In the genomic region with DNA sequence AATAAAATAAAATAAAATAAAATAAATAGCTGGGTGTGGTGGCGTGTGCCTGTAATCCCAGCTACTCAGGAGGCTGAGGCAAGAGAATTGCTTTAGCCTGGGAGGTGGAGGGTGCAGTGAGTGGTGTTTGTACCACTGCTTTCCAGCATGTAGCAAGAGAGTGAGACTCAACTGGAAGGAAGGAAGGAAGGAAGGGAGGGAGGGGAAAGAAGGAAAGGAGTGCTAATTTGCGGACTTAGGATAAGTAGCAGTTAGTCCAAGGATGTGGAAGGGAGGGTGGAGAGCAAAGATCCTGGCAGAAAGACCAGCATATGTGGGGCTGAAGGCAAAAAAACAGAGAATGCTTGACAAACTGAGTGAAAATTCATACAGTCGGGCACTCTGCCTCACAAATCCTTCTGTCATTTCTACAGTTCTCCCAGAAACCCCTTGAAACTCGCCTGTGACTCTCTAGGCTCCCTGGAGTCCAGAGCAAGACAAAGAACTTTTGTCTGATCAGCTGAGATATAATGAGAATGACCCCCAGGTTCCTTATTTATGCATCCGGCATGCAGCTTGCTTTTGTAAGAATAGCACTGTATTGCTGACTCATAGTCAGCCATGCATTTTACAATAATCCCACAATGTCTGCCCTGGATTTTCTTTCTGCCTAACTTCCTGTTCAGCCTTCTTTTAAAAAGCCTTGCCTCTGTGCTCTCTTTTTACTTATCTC, we compare ENCODE assay signal across 8 cellular contexts. TPM values are rescaled to one million over a fixed set of nuclear protein-coding genes. Genes with fewer than 3 reads are reported as not detected.
DNase-seq lines count a peak whose midpoint lies in the region; ATAC-seq and TF ChIP-seq lines count a peak whose summit lies in the region.

No MANE protein-coding gene starts in this region.

- no peaks in the 10 kb centered on the region for H3K27me3 ChIP-seq in H9 (ENCODE audit: insufficient read depth, low read length)
- no peaks in the 10 kb centered on the region for H3K27me3 ChIP-seq in NT2/D1 (ENCODE audit: insufficient read depth, insufficient read length)
- H3K27me3 ChIP-seq in dorsolateral prefrontal cortex, result no peaks in the 10 kb centered on the region
- H3K27me3 ChIP-seq in uterus, result no peaks in the 10 kb centered on the region

- H3K9ac ChIP-seq in H9 (ENCODE audit: extremely low read depth, insufficient read length, low read length), result no peak overlapping the region
- H3K9ac ChIP-seq in NT2/D1 (ENCODE audit: insufficient read length, low read depth), result peak overlapping the region; percentile 65

- H3K9me3 Mint-ChIP-seq in H9, result no peaks in the 10 kb centered on the region; a peak in 1 of 5 replicates

- H2BK12ac ChIP-seq in H9 (ENCODE audit: insufficient read length, low read depth, low read length), result no peak overlapping the region

- intact Hi-C loops in dorsolateral prefrontal cortex (cut with DNase I) (no loop called here), uterus (cut with DNase I; ENCODE audit: low total_unique reads) (no loop called here)

- H3K9me3 ChIP-seq in H9 (ENCODE audit: control insufficient read depth, low read depth, low read length) (no peaks in the 10 kb centered on the region), NT2/D1 (ENCODE audit: insufficient read depth, low read length) (no peaks in the 10 kb centered on the region), uterus (no peaks in the 10 kb centered on the region)

- H3K27ac Mint-ChIP-seq in H9, result peak overlapping the region; percentile 88 to 99 (median 97)

- H3K79me2 ChIP-seq in H9 (ENCODE audit: insufficient read depth, low read length), result no peaks in the 10 kb centered on the region

- no peak overlapping the region for H4K8ac ChIP-seq in H9 (replicated peaks; ENCODE audit: insufficient read length, low read depth, low read length)

- H3K4me1 ChIP-seq in H9 (ENCODE audit: insufficient read depth, low read length), result peaks cover 20% of the 10 kb centered on the region; the same call in 1 of the 2 replicates
- H3K4me1 ChIP-seq in NT2/D1 (ENCODE audit: insufficient read depth, insufficient read length), result peaks cover 29% of the 10 kb centered on the region
- no peaks in the 10 kb centered on the region for H3K4me1 ChIP-seq in uterus

- H2BK20ac ChIP-seq in H9 (ENCODE audit: low read depth, low read length, poor library complexity, severe bottlenecking), result no peak overlapping the region

- H3K36me3 ChIP-seq in NT2/D1 (ENCODE audit: insufficient read depth, insufficient read length, low read length) (no peaks in the 10 kb centered on the region), uterus (no peaks in the 10 kb centered on the region)

- H2AK5ac ChIP-seq in H9 (ENCODE audit: insufficient read length, low read length), result no peak overlapping the region

- no peak overlapping the region for H2BK120ac ChIP-seq in H9 (ENCODE audit: low read depth, low read length, poor library complexity, severe bottlenecking)

- no peak overlapping the region for H3K4me3 ChIP-seq in AG10803 (ENCODE audit: low read length)
- H3K4me3 ChIP-seq in NT2/D1 (ENCODE audit: insufficient read length, low read depth), result no peak overlapping the region
- H3K4me3 ChIP-seq in dorsolateral prefrontal cortex, result peak overlapping the region in 1 of 59 donors; percentile 10
- no peak overlapping the region for H3K4me3 ChIP-seq in uterus

- H3K4me3 Mint-ChIP-seq in H9, result peak overlapping the region; percentile 41 to 60

- TF ChIP-seq POLR2A in uterus (IDR thresholded peaks at IDR 0.05), result no peak

- H3K4me1 Mint-ChIP-seq in H9, result peaks cover 56 to 60% of the 10 kb centered on the region in 2 experiments

- no peak overlapping the region for H3K27ac ChIP-seq in H9 (ENCODE audit: insufficient read length, low read depth, low read length)
- peak overlapping the region in 56 of 59 donors; percentile 14 to 90 (median 72) for H3K27ac ChIP-seq in dorsolateral prefrontal cortex
- peak overlapping the region in 1 of 2 donors; percentile 24 for H3K27ac ChIP-seq in uterus

- WGBS in H9 (ENCODE audit: extremely low coverage, insufficient read length, low lambda C conversion rate), result no CpG with 5 or more reads among the region's 5 CpGs

- H3K4me2 ChIP-seq in H9 (ENCODE audit: insufficient read depth, insufficient read length, low read length), result peak overlapping the region; percentile 35

- no peak overlapping the region for H3K56ac ChIP-seq in H9 (ENCODE audit: insufficient read length, low read depth, low read length)

- TF ChIP-seq CTCF in AG10803 (conservative IDR thresholded peaks at IDR 0.05; ENCODE audit: low read length) (no peak), H9 (conservative IDR thresholded peaks at IDR 0.05) (no peak), dorsolateral prefrontal cortex (IDR thresholded peaks at IDR 0.05 in 54 of 56, conservative IDR thresholded peaks at IDR 0.05 in 2 of 56; ENCODE audit: low read depth in 1 of 56, partially characterized antibody in 56 of 56) (no peak), uterus (IDR thresholded peaks at IDR 0.05) (no peak)

- H4K5ac ChIP-seq in H9 (ENCODE audit: insufficient read length, low read depth, low read length), result no peak overlapping the region

- H2AFZ ChIP-seq in H9 (ENCODE audit: low read length), result no peak overlapping the region

- no peak overlapping the region for H3T11ph ChIP-seq in H9 (ENCODE audit: low read length)

- H3K27me3 Mint-ChIP-seq in H9 (ENCODE audit: low read depth), result no peaks in the 10 kb centered on the region

- H3K4ac ChIP-seq in H9 (ENCODE audit: low read depth, low read length), result no peak overlapping the region

- no peak overlapping the region for H2BK15ac ChIP-seq in H9 (ENCODE audit: low read depth, low read length)

- H3K18ac ChIP-seq in H9 (ENCODE audit: insufficient read length, low read depth, low read length), result no peak overlapping the region

- H3K79me1 ChIP-seq in H9 (ENCODE audit: insufficient read depth, low read depth, low read length, poor library complexity, severe bottlenecking), result no peaks in the 10 kb centered on the region

- peak; percentile 77 for DNase-seq in AG10803 (ENCODE audit: low read depth)
- DNase-seq in H9, result no peak
- no peak for DNase-seq in NT2/D1 (ENCODE audit: low read depth, low spot score)
- DNase-seq in dorsolateral prefrontal cortex, result no peak
- peak; percentile 16 for DNase-seq in midbrain (lab: John Stamatoyannopoulos, UW)
- DNase-seq in GOT3 (lab: John Stamatoyannopoulos, UW), result no peak
- no peak for DNase-seq in uterus

- H3K23me2 ChIP-seq in H9 (ENCODE audit: insufficient read length, low read depth, low read length, poor library complexity, severe bottlenecking), result no peaks in the 10 kb centered on the region

- H3K36me3 Mint-ChIP-seq in H9 (ENCODE audit: insufficient read depth in 1 of 3, low read depth in 3 of 3), result no peaks in the 10 kb centered on the region

- H4K91ac ChIP-seq in H9 (ENCODE audit: insufficient read length, low read depth, low read length), result no peak overlapping the region

- H3K23ac ChIP-seq in H9 (ENCODE audit: insufficient read length, low read depth, low read length), result no peak overlapping the region

- no peak overlapping the region for H3K14ac ChIP-seq in H9 (ENCODE audit: insufficient read depth, low read length)

- no peaks in the 10 kb centered on the region for H4K20me1 ChIP-seq in H9 (ENCODE audit: control insufficient read depth, insufficient read depth, insufficient read length)

- no peak for ATAC-seq in GM19324 (IDR thresholded peaks at IDR 0.05; ENCODE audit: low FRiP score, unreplicated experiment)

- no peak overlapping the region for H2BK5ac ChIP-seq in H9 (ENCODE audit: insufficient read length, low read length)

RNA-seq across cellular contexts. Expression of a gene that starts 31.5 kb away (rescaled TPM):
- total RNA-seq in H9 (2021), result 144 and 149 TPM in 2 replicates
- total RNA-seq in dorsolateral prefrontal cortex, result 100 to 1,000 TPM in 119 of 120 experiments, 10 to 100 TPM in 1; 99.4 to 256 (median 180) TPM
- total RNA-seq in uterus, result 100 to 1,000 TPM; 118 to 180 (median 146) TPM

RNA-seq across cellular contexts. Expression of a gene that starts 35.2 kb away (rescaled TPM):
- 0.68 and 0.77 TPM in 2 replicates for total RNA-seq in H9 (2021)
- 10 to 100 TPM in 59 of 120 experiments, 1 to 10 TPM in 61; 3.8 to 22.7 (median 9.8) TPM for total RNA-seq in dorsolateral prefrontal cortex
- total RNA-seq in uterus, result 10 to 100 TPM; 12.9 to 82.7 (median 35.3) TPM

RNA-seq across cellular contexts. Expression of a gene that starts 44.7 kb away (rescaled TPM):
- not detected in 2 replicates for total RNA-seq in H9 (2021)
- total RNA-seq in dorsolateral prefrontal cortex, result under 1 TPM in 1 of 120 experiments, not detected in 119; 0.33 TPM
- 1 to 10 TPM in 1 of 4 donors, under 1 TPM in 1, not detected in 2; 0.29 to 2.0 TPM for total RNA-seq in uterus

RNA-seq across cellular contexts. Expression of a gene that starts 45.8 kb away (rescaled TPM):
- total RNA-seq in H9 (2021) (158 and 161 TPM in 2 replicates), dorsolateral prefrontal cortex (100 to 1,000 TPM; 120 to 279 (median 205) TPM), uterus (100 to 1,000 TPM in 2 of 4 donors, 10 to 100 TPM in 2; 85.6 to 323 (median 176) TPM)

Comparison
In these comparisons a context has a peak if more than half of its experiments do, and no peak if none do; other contexts are left out.
1. DNase-seq: peak in AG10803 (single experiment) and midbrain (single experiment); none in H9 (single experiment), NT2/D1 (single experiment), dorsolateral prefrontal cortex (0 of 10), GOT3 (single experiment) and uterus (0 of 2).